In the genomic region with DNA sequence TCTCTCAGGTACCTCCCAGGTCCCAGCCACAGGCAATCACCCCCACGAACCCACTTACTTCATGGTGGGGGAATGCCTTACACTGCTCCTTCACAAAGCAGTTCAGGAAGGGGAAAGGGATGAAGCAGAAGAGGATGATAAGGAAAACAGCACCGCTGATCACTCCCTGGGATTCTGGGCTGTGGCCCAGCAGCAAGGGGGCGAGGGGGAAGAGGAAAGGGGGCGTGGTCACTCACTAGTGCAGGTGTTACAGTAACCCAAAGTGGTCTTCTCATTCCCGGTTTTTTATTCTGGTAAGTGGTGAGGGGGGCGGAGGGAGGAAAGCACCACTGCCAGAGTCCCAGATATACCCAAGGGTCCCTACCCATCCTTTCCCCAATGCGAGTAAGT, we compare ENCODE assay signal across 8 cellular contexts. TPM values are rescaled to one million over a fixed set of nuclear protein-coding genes. Genes with fewer than 3 reads are reported as not detected.
A peak's percentile ranks its signal among the peaks of the same experiment; 100 is the strongest.
DNase-seq lines count a peak whose midpoint lies in the region; ATAC-seq, FAIRE-seq and TF ChIP-seq lines count a peak whose summit lies in the region.

No MANE protein-coding gene starts in this region.

- H3K27ac Mint-ChIP-seq in T-helper 1 cell treated with Interleukin-12 subunit alpha and Interleukin-12 subunit beta and Interleukin-4 antibody, amounts not matched to agents 30 μg/mL and 1 μg/mL, for 36 hours = peak overlapping the region; percentile 97
- H3K27ac Mint-ChIP-seq in activated naive CD4-positive, alpha-beta T cell treated with anti-CD3 and anti-CD28 coated beads, Interleukin-2, amount 50 U/mL, for 72 hours = peak overlapping the region; percentile 97 to 99

- H3K9me3 ChIP-seq in keratinocyte (ENCODE audit: control insufficient read depth, low read depth, low read length) (no peaks in the 10 kb centered on the region), subcutaneous abdominal adipose tissue (ENCODE audit: control insufficient read depth in 5 of 5, low read length in 5 of 5) (no peaks in the 10 kb centered on the region)

- peaks cover 27% of the 10 kb centered on the region for H3K4me1 Mint-ChIP-seq in T-helper 1 cell treated with Interleukin-12 subunit alpha and Interleukin-12 subunit beta and Interleukin-4 antibody, amounts not matched to agents 30 μg/mL and 1 μg/mL, for 36 hours (ENCODE audit: low read depth)

- peak overlapping the region; percentile 89 for H3K4me3 Mint-ChIP-seq in T-helper 1 cell treated with Interleukin-12 subunit alpha and Interleukin-12 subunit beta and Interleukin-4 antibody, amounts not matched to agents 30 μg/mL and 1 μg/mL, for 36 hours

- FAIRE-seq in keratinocyte (lab: Jason Lieb, UNC) = no peak

- H3K4me3 ChIP-seq in keratinocyte (ENCODE audit: control insufficient read depth in 2 of 3, extremely low read depth in 1 of 3, insufficient read depth in 2 of 3, low read depth in 1 of 3, low read length in 3 of 3) (peak overlapping the region; percentile 82 to 86 (median 86)), subcutaneous abdominal adipose tissue (ENCODE audit: low read depth in 1 of 5, low read length in 5 of 5) (peak overlapping the region; percentile 81 to 93 (median 89))

- intact Hi-C loops in posterior vena cava (cut with DNase I) = no loop called here

- H3K36me3 ChIP-seq in keratinocyte (ENCODE audit: control insufficient read depth in 2 of 2, extremely low read depth in 1 of 2, insufficient read depth in 2 of 2, low read length in 2 of 2) = peaks cover 12 to 22% of the 10 kb centered on the region in 2 experiments
- peaks cover 6 to 24% (median 20%) of the 10 kb centered on the region in 5 donors for H3K36me3 ChIP-seq in subcutaneous abdominal adipose tissue (ENCODE audit: control insufficient read depth in 5 of 5, insufficient read depth in 5 of 5, low read length in 5 of 5)

- no peaks in the 10 kb centered on the region for H3K27me3 Mint-ChIP-seq in T-helper 1 cell treated with Interleukin-12 subunit alpha and Interleukin-12 subunit beta and Interleukin-4 antibody, amounts not matched to agents 30 μg/mL and 1 μg/mL, for 36 hours (ENCODE audit: low read depth)

- peak overlapping the region; percentile 97 for H3K4me2 ChIP-seq in keratinocyte (ENCODE audit: control insufficient read depth, extremely low read depth, insufficient read depth, low read depth, low read length)

- H3K27me3 ChIP-seq in keratinocyte (ENCODE audit: control insufficient read depth, extremely low read depth, insufficient read depth, low read length) (no peaks in the 10 kb centered on the region), subcutaneous abdominal adipose tissue (ENCODE audit: control insufficient read depth in 5 of 5, insufficient read depth in 4 of 5, low read length in 5 of 5) (no peaks in the 10 kb centered on the region)

- no peak for DNase-seq in T-helper 1 cell
- no peak for DNase-seq in activated naive CD4-positive, alpha-beta T cell treated with anti-CD3 and anti-CD28 coated beads, Interleukin-2, amount 50 U/mL, for 72 hours (ENCODE audit: low spot score in 2 of 2)
- no peak for DNase-seq in keratinocyte (ENCODE audit: low read depth, low spot score)
- no peak for DNase-seq in NCI-H1694 treated with DMSO at 0.1 percent for 48 hours (lab: John Stamatoyannopoulos, UW)
- no peak for DNase-seq in NCI-H2196 treated with DMSO at 0.1 percent for 48 hours (lab: John Stamatoyannopoulos, UW; ENCODE audit: unreplicated experiment)
- no peak for DNase-seq in posterior vena cava (ENCODE audit: low spot score)

- H3K9me1 ChIP-seq in keratinocyte (ENCODE audit: control insufficient read depth, extremely low read depth, insufficient read depth, low read length) = no peaks in the 10 kb centered on the region

- H3K4me1 ChIP-seq in keratinocyte (ENCODE audit: control insufficient read depth, extremely low read depth, insufficient read depth, low read length) (peaks cover 22% of the 10 kb centered on the region), subcutaneous abdominal adipose tissue (ENCODE audit: control insufficient read depth in 5 of 5, insufficient read depth in 5 of 5, low read length in 5 of 5) (peaks cover 11 to 30% (median 27%) of the 10 kb centered on the region in 5 donors)

- H4K20me1 ChIP-seq in keratinocyte (ENCODE audit: control insufficient read depth, extremely low read depth, insufficient read depth, low read length) = no peaks in the 10 kb centered on the region

- H2AFZ ChIP-seq in keratinocyte (ENCODE audit: control insufficient read depth, low read length) = peak overlapping the region; percentile 98

- TF ChIP-seq CTCF in keratinocyte (optimal IDR thresholded peaks at IDR 0.05 in 1 of 3, IDR thresholded peaks at IDR 0.05 in 1 of 3, conservative IDR thresholded peaks at IDR 0.05 in 1 of 3; ENCODE audit: extremely low read depth in 1 of 3, insufficient read depth in 2 of 3, low read length in 3 of 3) = no peak

- peaks cover 29% of the 10 kb centered on the region for H3K36me3 Mint-ChIP-seq in T-helper 1 cell treated with Interleukin-12 subunit alpha and Interleukin-12 subunit beta and Interleukin-4 antibody, amounts not matched to agents 30 μg/mL and 1 μg/mL, for 36 hours (ENCODE audit: low read depth)
- H3K36me3 Mint-ChIP-seq in activated naive CD4-positive, alpha-beta T cell treated with anti-CD3 and anti-CD28 coated beads, Interleukin-2, amount 50 U/mL, for 72 hours = peaks cover 19 to 45% of the 10 kb centered on the region in 2 donors

- peak overlapping the region; percentile 91 for H3K9ac ChIP-seq in keratinocyte (ENCODE audit: control insufficient read depth, extremely low read depth, insufficient read depth, low read length)
- H3K9ac ChIP-seq in subcutaneous abdominal adipose tissue (ENCODE audit: low read length in 5 of 5) = peak overlapping the region; percentile 2 to 93 (median 88)

- peak overlapping the region; percentile 99 for H3K27ac ChIP-seq in keratinocyte (ENCODE audit: control insufficient read depth, insufficient read depth, low read length)
- H3K27ac ChIP-seq in subcutaneous abdominal adipose tissue (ENCODE audit: low read depth, low read length) = peak overlapping the region; percentile 92

- peaks cover 20% of the 10 kb centered on the region for H3K79me2 ChIP-seq in keratinocyte (ENCODE audit: control insufficient read depth, insufficient read depth, low read length)

- H3K9me3 Mint-ChIP-seq in T-helper 1 cell treated with Interleukin-12 subunit alpha and Interleukin-12 subunit beta and Interleukin-4 antibody, amounts not matched to agents 30 μg/mL and 1 μg/mL, for 36 hours = no peaks in the 10 kb centered on the region
- H3K9me3 Mint-ChIP-seq in activated naive CD4-positive, alpha-beta T cell treated with anti-CD3 and anti-CD28 coated beads, Interleukin-2, amount 50 U/mL, for 72 hours = no peaks in the 10 kb centered on the region

- no peak for ATAC-seq in activated naive CD4-positive, alpha-beta T cell treated with anti-CD3 and anti-CD28 coated beads, Interleukin-2, amount 50 U/mL, for 72 hours

- dilution Hi-C loops in keratinocyte (cut with MboI; ENCODE audit: extremely low pct_ligation_motif_present, low sequenced_read_pairs) = no loop called here

RNA-seq across cellular contexts. Expression of gene DPAGT1, which starts 0.7 kb away (rescaled TPM):
- 10 to 100 TPM; 74.7 to 79.9 TPM for total RNA-seq in activated naive CD4-positive, alpha-beta T cell treated with anti-CD3 and anti-CD28 coated beads, Interleukin-2, amount 50 U/mL, for 72 hours
- polyA plus RNA-seq in keratinocyte = 59.7 to 75.4 TPM (median 60.4 TPM) in 3 replicates
- 10.2 TPM for polyA plus RNA-seq in keratinocyte (2011; ENCODE audit: low read depth)
- 35.9 and 52.5 TPM in 2 replicates for polyA plus RNA-seq in keratinocyte (2011; cell fraction: cytosol; rRNA removed)
- polyA plus RNA-seq in keratinocyte (2011; cell fraction: nucleus; rRNA removed) = 189 and 239 TPM in 2 replicates
- polyA plus RNA-seq in keratinocyte (2012; ENCODE audit: low replicate concordance) = 28.4 and 34.3 TPM in 2 replicates
- 91.8 to 112 TPM (median 99.5 TPM) in 3 replicates for polyA minus RNA-seq in keratinocyte
- polyA minus RNA-seq in keratinocyte (2011; cell fraction: cytosol; rRNA and poly(A)+ RNA removed) = 50.5 TPM
- 85.9 and 92.7 TPM in 2 replicates for polyA minus RNA-seq in keratinocyte (2011; cell fraction: nucleus; rRNA and poly(A)+ RNA removed)
- 10 to 100 TPM; 23.8 to 24.2 TPM for total RNA-seq in posterior vena cava

RNA-seq across cellular contexts. Expression of gene C2CD2L, which starts 6.2 kb away (rescaled TPM):
- 10 to 100 TPM; 19.1 to 43.2 TPM for total RNA-seq in activated naive CD4-positive, alpha-beta T cell treated with anti-CD3 and anti-CD28 coated beads, Interleukin-2, amount 50 U/mL, for 72 hours
- 2.8 to 3.6 TPM (median 2.9 TPM) in 3 replicates for polyA plus RNA-seq in keratinocyte
- 12.0 TPM for polyA plus RNA-seq in keratinocyte (2011; ENCODE audit: low read depth)
- 2.0 and 2.2 TPM in 2 replicates for polyA plus RNA-seq in keratinocyte (2011; cell fraction: cytosol; rRNA removed)
- polyA plus RNA-seq in keratinocyte (2011; cell fraction: nucleus; rRNA removed) = 7.9 and 10.3 TPM in 2 replicates
- 3.8 and 8.4 TPM in 2 replicates for polyA plus RNA-seq in keratinocyte (2012; ENCODE audit: low replicate concordance)
- 4.4 to 11.3 TPM (median 5.4 TPM) in 3 replicates for polyA minus RNA-seq in keratinocyte
- 4.2 TPM for polyA minus RNA-seq in keratinocyte (2011; cell fraction: cytosol; rRNA and poly(A)+ RNA removed)
- 7.7 and 8.5 TPM in 2 replicates for polyA minus RNA-seq in keratinocyte (2011; cell fraction: nucleus; rRNA and poly(A)+ RNA removed)
- total RNA-seq in posterior vena cava = 1 to 10 TPM; 7.4 to 8.5 TPM

RNA-seq across cellular contexts. Expression of gene HMBS, which starts 16.3 kb away (rescaled TPM):
- total RNA-seq in activated naive CD4-positive, alpha-beta T cell treated with anti-CD3 and anti-CD28 coated beads, Interleukin-2, amount 50 U/mL, for 72 hours = 10 to 100 TPM; 20.0 to 35.7 TPM
- 43.5 to 52.0 TPM (median 48.7 TPM) in 3 replicates for polyA plus RNA-seq in keratinocyte
- 13.8 TPM for polyA plus RNA-seq in keratinocyte (2011; ENCODE audit: low read depth)
- 40.8 and 42.6 TPM in 2 replicates for polyA plus RNA-seq in keratinocyte (2011; cell fraction: cytosol; rRNA removed)
- 39.2 and 43.5 TPM in 2 replicates for polyA plus RNA-seq in keratinocyte (2011; cell fraction: nucleus; rRNA removed)
- 19.8 and 42.8 TPM in 2 replicates for polyA plus RNA-seq in keratinocyte (2012; ENCODE audit: low replicate concordance)
- 35.2 to 44.8 TPM (median 38.1 TPM) in 3 replicates for polyA minus RNA-seq in keratinocyte
- polyA minus RNA-seq in keratinocyte (2011; cell fraction: cytosol; rRNA and poly(A)+ RNA removed) = 29.9 TPM
- 14.7 and 15.7 TPM in 2 replicates for polyA minus RNA-seq in keratinocyte (2011; cell fraction: nucleus; rRNA and poly(A)+ RNA removed)
- total RNA-seq in posterior vena cava = 10 to 100 TPM; 16.8 to 21.1 TPM

RNA-seq across cellular contexts. Expression of gene HINFP, which starts 20.4 kb away (rescaled TPM):
- 10 to 100 TPM; 38.0 to 53.3 TPM for total RNA-seq in activated naive CD4-positive, alpha-beta T cell treated with anti-CD3 and anti-CD28 coated beads, Interleukin-2, amount 50 U/mL, for 72 hours
- polyA plus RNA-seq in keratinocyte = 15.6 to 21.9 TPM (median 18.5 TPM) in 3 replicates
- polyA plus RNA-seq in keratinocyte (2011; ENCODE audit: low read depth) = 28.1 TPM
- 11.0 and 11.4 TPM in 2 replicates for polyA plus RNA-seq in keratinocyte (2011; cell fraction: cytosol; rRNA removed)
- 54.0 and 55.8 TPM in 2 replicates for polyA plus RNA-seq in keratinocyte (2011; cell fraction: nucleus; rRNA removed)
- 9.9 and 22.4 TPM in 2 replicates for polyA plus RNA-seq in keratinocyte (2012; ENCODE audit: low replicate concordance)
- 18.5 to 47.8 TPM (median 31.0 TPM) in 3 replicates for polyA minus RNA-seq in keratinocyte
- polyA minus RNA-seq in keratinocyte (2011; cell fraction: cytosol; rRNA and poly(A)+ RNA removed) = 18.8 TPM
- polyA minus RNA-seq in keratinocyte (2011; cell fraction: nucleus; rRNA and poly(A)+ RNA removed) = 13.1 and 29.6 TPM in 2 replicates
- 10 to 100 TPM; 10.8 to 13.4 TPM for total RNA-seq in posterior vena cava

RNA-seq across cellular contexts. Expression of gene VPS11, which starts 33.3 kb away (rescaled TPM):
- 10 to 100 TPM; 26.6 to 42.2 TPM for total RNA-seq in activated naive CD4-positive, alpha-beta T cell treated with anti-CD3 and anti-CD28 coated beads, Interleukin-2, amount 50 U/mL, for 72 hours
- 9.0 to 18.9 TPM (median 12.1 TPM) in 3 replicates for polyA plus RNA-seq in keratinocyte
- 21.7 TPM for polyA plus RNA-seq in keratinocyte (2011; ENCODE audit: low read depth)
- 9.2 and 12.5 TPM in 2 replicates for polyA plus RNA-seq in keratinocyte (2011; cell fraction: cytosol; rRNA removed)
- 22.8 and 28.2 TPM in 2 replicates for polyA plus RNA-seq in keratinocyte (2011; cell fraction: nucleus; rRNA removed)
- 18.6 and 44.7 TPM in 2 replicates for polyA plus RNA-seq in keratinocyte (2012; ENCODE audit: low replicate concordance)
- 24.4 to 37.2 TPM (median 29.3 TPM) in 3 replicates for polyA minus RNA-seq in keratinocyte
- 13.2 TPM for polyA minus RNA-seq in keratinocyte (2011; cell fraction: cytosol; rRNA and poly(A)+ RNA removed)
- polyA minus RNA-seq in keratinocyte (2011; cell fraction: nucleus; rRNA and poly(A)+ RNA removed) = 11.3 and 15.9 TPM in 2 replicates
- total RNA-seq in posterior vena cava = 10 to 100 TPM; 24.8 to 26.6 TPM
